23 cellular contexts compared by ENCODE assay signal in the genomic region with DNA sequence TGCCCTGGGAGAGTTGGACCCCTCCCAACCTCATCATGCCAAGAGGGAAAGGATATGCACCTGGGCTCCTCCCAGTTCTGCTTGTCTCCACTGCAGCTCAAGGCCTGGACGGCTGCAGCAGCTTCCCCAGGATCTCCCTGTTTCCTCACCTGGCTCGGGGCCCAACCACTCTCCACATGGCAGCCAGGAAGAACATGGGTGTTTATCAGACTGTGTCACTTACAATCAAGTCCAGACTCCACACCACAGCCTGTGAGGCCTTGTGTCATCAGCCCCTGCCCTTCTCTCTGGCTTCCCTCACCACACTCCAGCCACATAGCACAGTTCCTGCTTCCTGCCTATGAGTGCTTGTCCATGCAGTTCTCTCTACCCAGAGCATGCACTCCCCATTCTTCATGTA.
DNase-seq lines count a peak whose midpoint lies in the region; ATAC-seq and TF ChIP-seq lines count a peak whose summit lies in the region.
"Had no signal": no experiment of that assay in that cellular context is flagged by ENCODE, and none has a peak within 500 bp of the region (broad histone marks: within the 10 kb centered on the region; RNA-seq: fewer than 3 reads in every experiment).

No MANE protein-coding gene starts in this region.

- no peaks in the 10 kb centered on the region for H3K79me2 ChIP-seq in PC-3 (ENCODE audit: low read length)
- H3K79me2 ChIP-seq: parathyroid adenoma had no signal

- DNase-seq in NCI-H510A treated with DMSO at 0.1 percent for 48 hours (lab: John Stamatoyannopoulos, UW) (peak; percentile 32), NCI-H510A (lab: John Stamatoyannopoulos, UW) (no peak), NCI-H2029 (lab: John Stamatoyannopoulos, UW) (peak; percentile 91), heart right ventricle (peak; percentile 20 to 42), upper lobe of right lung (no peak), kidney glomerular epithelial cell (lab: John Stamatoyannopoulos, UW) (no peak), PC-3 (no peak)
- DNase-seq: activated CD4-positive, CD25-positive, alpha-beta regulatory T cell; activated CD8-positive, alpha-beta T cell treated with anti-CD3 and anti-CD28 coated beads, Interleukin-2, amount 10 ng/mL, durations not matched to agents 7 days and 5 days; activated naive CD4-positive, alpha-beta T cell treated with anti-CD3 and anti-CD28 coated beads, Interleukin-2, amount 50 U/mL, for 16 hours; activated T-cell treated with anti-CD3 and anti-CD28 coated beads, Interleukin-2, amount 50 U/mL, for 24 hours; DND-41; effector memory CD4-positive, alpha-beta T cell; mammary epithelial cell; naive B cell; NCI-H1930; NCI-H526 treated with DMSO at 0.1 percent for 48 hours; OCI-M1; stimulated activated CD4-positive, alpha-beta T cell treated with anti-CD3 and anti-CD28 coated beads, Interleukin-2, amount 100 ng/mL, for 48 hours; stomach had no signal

- CTCF ChIA-PET in PC-3 (lab: Charles Lee): no interaction called here

- H3K27me3 ChIP-seq in heart right ventricle (peaks cover 0 to 5% (median 0%) of the 10 kb centered on the region in 7 donors), upper lobe of right lung (no peaks in the 10 kb centered on the region), PC-3 (ENCODE audit: low read length) (0 out of 2 replicates have a peak, but pooled peaks cover 3% of the 10 kb centered on the region)
- H3K27me3 ChIP-seq: ascending aorta, stomach had no signal

- H4K20me1 ChIP-seq in PC-3 (ENCODE audit: low read length): no peaks in the 10 kb centered on the region

- BruUV-seq in PC-3 (replicated peaks; lab: Mats Ljungman, UMichigan): no TSS peak

- intact Hi-C loops in heart right ventricle (cut with DNase I): no loop called here
- intact Hi-C loops in upper lobe of right lung (cut with DNase I): no loop called here
- intact Hi-C loops in PC-3 (cut with micrococcal nuclease): no loop called here

- H3K36me3 ChIP-seq in heart right ventricle: no peaks in the 10 kb centered on the region
- no peaks in the 10 kb centered on the region for H3K36me3 ChIP-seq in upper lobe of right lung
- no peaks in the 10 kb centered on the region for H3K36me3 ChIP-seq in PC-3 (ENCODE audit: low read depth, low read length)
- H3K36me3 ChIP-seq: ascending aorta, stomach had no signal

- H2AFZ ChIP-seq in PC-3 (ENCODE audit: low read length): no peak overlapping the region
- H2AFZ ChIP-seq: parathyroid adenoma had no signal

- POLR2A ChIA-PET in PC-3 (lab: Charles Lee; ENCODE audit: unreplicated experiment): no interaction called here

- H3F3A ChIP-seq in PC-3 (ENCODE audit: low read length, unreplicated experiment): no peaks in the 10 kb centered on the region

- no peaks in the 10 kb centered on the region for H3K9me3 ChIP-seq in heart right ventricle
- no peaks in the 10 kb centered on the region for H3K9me3 ChIP-seq in upper lobe of right lung
- no peaks in the 10 kb centered on the region for H3K9me3 ChIP-seq in PC-3 (ENCODE audit: low read length)
- H3K9me3 ChIP-seq: ascending aorta, stomach had no signal

- TF ChIP-seq CTCF in heart right ventricle (IDR thresholded peaks at IDR 0.05): no peak
- no peak for TF ChIP-seq CTCF in upper lobe of right lung (IDR thresholded peaks at IDR 0.05)
- no peak for TF ChIP-seq CTCF in PC-3 (conservative IDR thresholded peaks at IDR 0.05; ENCODE audit: low read depth, low read length)

- WGBS in heart right ventricle, 2 donors: 22 to 24% methylated on average over 2 of the region's 2 CpGs

- H3K4me3 ChIP-seq in heart right ventricle (no peak overlapping the region), upper lobe of right lung (no peak overlapping the region), PC-3 (ENCODE audit: low read length) (no peak overlapping the region)
- H3K4me3 ChIP-seq: ascending aorta, stomach had no signal

- H3K27ac ChIP-seq in heart right ventricle (no peak overlapping the region), upper lobe of right lung (no peak overlapping the region), PC-3 (ENCODE audit: low read length) (no peak overlapping the region)
- H3K27ac ChIP-seq: ascending aorta, parathyroid adenoma, stomach had no signal

- no peak overlapping the region for H3K9ac ChIP-seq in PC-3 (ENCODE audit: low read length)
- H3K9ac ChIP-seq: parathyroid adenoma had no signal

- H3K9me2 ChIP-seq in PC-3 (replicated peaks; ENCODE audit: low read length): no peaks in the 10 kb centered on the region

- no peak overlapping the region for H3K4me2 ChIP-seq in PC-3 (ENCODE audit: low read length)

- ATAC-seq in heart right ventricle: peak in 7 of 8 donors; percentile 31 to 87 (median 58)
- peak; percentile 26 for ATAC-seq in upper lobe of right lung
- ATAC-seq in PC-3: no peak
- ATAC-seq in HG03342 (IDR thresholded peaks at IDR 0.05; ENCODE audit: unreplicated experiment): no peak
- ATAC-seq: activated CD8-positive, alpha-beta T cell treated with anti-CD3 and anti-CD28 coated beads, Interleukin-2, amount 10 ng/mL, durations not matched to agents 7 days and 5 days had no signal

- H3K4me1 ChIP-seq in heart right ventricle: peaks cover 0 to 10% (median 0%) of the 10 kb centered on the region in 9 donors
- no peaks in the 10 kb centered on the region for H3K4me1 ChIP-seq in upper lobe of right lung
- H3K4me1 ChIP-seq in PC-3 (ENCODE audit: insufficient read depth, low read length): no peaks in the 10 kb centered on the region
- H3K4me1 ChIP-seq: ascending aorta, parathyroid adenoma, stomach had no signal

Comparison
In these comparisons a context has a peak if more than half of its experiments do, and no peak if none do; other contexts are left out.
1. DNase-seq: peak in NCI-H510A treated with DMSO at 0.1 percent for 48 hours (single experiment), NCI-H2029 (single experiment) and heart right ventricle (2 of 2); none in NCI-H510A (single experiment), upper lobe of right lung (single experiment), kidney glomerular epithelial cell (single experiment) and PC-3 (single experiment).
2. ATAC-seq: peak in heart right ventricle (7 of 8) and upper lobe of right lung (single experiment); none in PC-3 (single experiment) and HG03342 (single experiment).